Comparison of ENCODE assay signal across 15 cellular contexts in genomic region chr5:33195431-33196128, GRCh38.
DNase-seq lines count a peak whose midpoint lies in the region; ATAC-seq, FAIRE-seq and TF ChIP-seq lines count a peak whose summit lies in the region.
"Had no signal": no experiment of that assay in that cellular context is flagged by ENCODE, and none has a peak within 500 bp of the region (broad histone marks: within the 10 kb centered on the region; RNA-seq: fewer than 3 reads in every experiment).

No MANE protein-coding gene starts in this region.

- DNase-seq in AG09309 (ENCODE audit: low read depth) (peak; percentile 24), M059J (ENCODE audit: low read depth) (peak; percentile 31), hepatic stellate cell (ENCODE audit: low spot score) (no peak), D341Med (ENCODE audit: low spot score) (no peak), gastrocnemius medialis (no peak)
- no peak for DNase-seq in activated effector memory CD4-positive, alpha-beta T cell treated with anti-CD3 and anti-CD28 coated beads, Interleukin-2, amount 50 U/mL, for 16 hours
- DNase-seq: activated CD8-positive, alpha-beta T cell treated with anti-CD3 and anti-CD28 coated beads, Interleukin-2, amount 10 ng/mL, durations not matched to agents 7 days and 5 days; activated effector memory CD4-positive, alpha-beta T cell treated with Interleukin-2 at 50 U/mL for 16 hours; DMS53; occipital lobe had no signal

- H3K27ac Mint-ChIP-seq in nephron, result peak overlapping the region in 2 of 3 experiments; percentile 55
- H3K27ac Mint-ChIP-seq: activated CD8-positive, alpha-beta T cell treated with anti-CD3 and anti-CD28 coated beads, Interleukin-2, amount 10 ng/mL, durations not matched to agents 7 days and 5 days had no signal

- no peaks in the 10 kb centered on the region for H3K4me1 ChIP-seq in gastrocnemius medialis
- H3K4me1 ChIP-seq: BLaER1, suprapubic skin had no signal

- no peaks in the 10 kb centered on the region for H3K36me3 ChIP-seq in gastrocnemius medialis
- H3K36me3 ChIP-seq: BLaER1, cardiac muscle cell, suprapubic skin had no signal

- H3K27me3 Mint-ChIP-seq in nephron (ENCODE audit: low read depth), result no peaks in the 10 kb centered on the region

- no peak for TF ChIP-seq CTCF in AG09309 (IDR thresholded peaks at IDR 0.05; ENCODE audit: control insufficient read depth, insufficient read depth, low read depth, low read length, missing control alignments)
- no peak for TF ChIP-seq CTCF in nephron (IDR thresholded peaks at IDR 0.05; ENCODE audit: unreplicated experiment in 3 of 3)
- no peak for TF ChIP-seq CTCF in gastrocnemius medialis (IDR thresholded peaks at IDR 0.05 in 4 of 5, conservative IDR thresholded peaks at IDR 0.05 in 1 of 5)

- no peaks in the 10 kb centered on the region for H3K9me3 ChIP-seq in gastrocnemius medialis
- H3K9me3 ChIP-seq: suprapubic skin had no signal

- H3K4me3 ChIP-seq in AG09309 (ENCODE audit: control insufficient read depth, low read depth, low read length) (no peak overlapping the region), gastrocnemius medialis (no peak overlapping the region)
- H3K4me3 ChIP-seq: BLaER1, cardiac muscle cell, suprapubic skin had no signal

- H3K27me3 ChIP-seq in gastrocnemius medialis, result no peaks in the 10 kb centered on the region
- H3K27me3 ChIP-seq: BLaER1, cardiac muscle cell, suprapubic skin had no signal

- in situ Hi-C loops in gastrocnemius medialis (cut with MboI; ENCODE audit: low sequenced_read_pairs in 4 of 4), result no loop called here

- intact Hi-C loops in gastrocnemius medialis (cut with DNase I; ENCODE audit: low total_unique reads), result no loop called here

- no peak overlapping the region for H3K27ac ChIP-seq in gastrocnemius medialis
- H3K27ac ChIP-seq: BLaER1, cardiac muscle cell, suprapubic skin had no signal

- H3K4me1 Mint-ChIP-seq in nephron, result peaks cover 7% of the 10 kb centered on the region

- no peak overlapping the region for H3K4me3 Mint-ChIP-seq in nephron
- H3K4me3 Mint-ChIP-seq: activated CD8-positive, alpha-beta T cell treated with anti-CD3 and anti-CD28 coated beads, Interleukin-2, amount 10 ng/mL, durations not matched to agents 7 days and 5 days had no signal

- H3K9me3 Mint-ChIP-seq in nephron, result peaks cover 23% of the 10 kb centered on the region

- peak; percentile 70 for FAIRE-seq in endometrium (lab: Jason Lieb, UNC)

- ATAC-seq in gastrocnemius medialis, result no peak
- ATAC-seq: activated CD8-positive, alpha-beta T cell treated with anti-CD3 and anti-CD28 coated beads, Interleukin-2, amount 10 ng/mL, durations not matched to agents 7 days and 5 days had no signal

- no peak for TF ChIP-seq POLR2A in gastrocnemius medialis (IDR thresholded peaks at IDR 0.05)

- no peaks in the 10 kb centered on the region for H3K36me3 Mint-ChIP-seq in nephron (ENCODE audit: low read depth)

Comparison
In these comparisons a context has a peak if more than half of its experiments do, and no peak if none do; other contexts are left out.
1. DNase-seq: peak in AG09309 (single experiment) and M059J (single experiment); none in hepatic stellate cell (single experiment), activated effector memory CD4-positive, alpha-beta T cell treated with anti-CD3 and anti-CD28 coated beads, Interleukin-2, amount 50 U/mL, for 16 hours (single experiment), D341Med (single experiment) and gastrocnemius medialis (0 of 2).